ENCODE assay signal across 23 cellular contexts in genomic region chr3:171443211-171443957, GRCh38. TPM values are rescaled to one million over a fixed set of nuclear protein-coding genes. Genes with fewer than 3 reads are reported as not detected.
DNase-seq lines count a peak whose midpoint lies in the region; ATAC-seq and TF ChIP-seq lines count a peak whose summit lies in the region.
"Had no signal": no experiment of that assay in that cellular context is flagged by ENCODE, and none has a peak within 500 bp of the region (broad histone marks: within the 10 kb centered on the region; RNA-seq: fewer than 3 reads in every experiment).

No MANE protein-coding gene starts in this region.

- H3K36me3 Mint-ChIP-seq in progenitor cell of endocrine pancreas (ENCODE audit: insufficient read depth): no peaks in the 10 kb centered on the region

- H3K9me3 ChIP-seq in heart left ventricle (no peaks in the 10 kb centered on the region), body of pancreas (no peaks in the 10 kb centered on the region), heart right ventricle (no peaks in the 10 kb centered on the region), vagina (no peaks in the 10 kb centered on the region)
- H3K9me3 ChIP-seq: breast epithelium, Peyer's patch had no signal

- TF ChIP-seq CTCF in heart left ventricle (IDR thresholded peaks at IDR 0.05) (no peak), body of pancreas (IDR thresholded peaks at IDR 0.05) (no peak), heart right ventricle (IDR thresholded peaks at IDR 0.05) (no peak), vagina (IDR thresholded peaks at IDR 0.05) (no peak), progenitor cell of endocrine pancreas (IDR thresholded peaks at IDR 0.05; ENCODE audit: unreplicated experiment) (no peak)

- no peaks in the 10 kb centered on the region for H3K36me3 ChIP-seq in heart left ventricle
- no peaks in the 10 kb centered on the region for H3K36me3 ChIP-seq in body of pancreas (replicated peaks in 1 of 2; ENCODE audit: insufficient read depth in 1 of 2, low read depth in 2 of 2)
- no peaks in the 10 kb centered on the region for H3K36me3 ChIP-seq in heart right ventricle
- H3K36me3 ChIP-seq in vagina: no peaks in the 10 kb centered on the region
- H3K36me3 ChIP-seq: breast epithelium, Peyer's patch had no signal

- no peaks in the 10 kb centered on the region for H3K9me3 Mint-ChIP-seq in progenitor cell of endocrine pancreas (ENCODE audit: low read depth)
- H3K9me3 Mint-ChIP-seq: CD4-positive, alpha-beta T cell; dendritic cell treated with granulocyte-macrophage colony-stimulating factor and Interleukin-4, amounts not matched to agents 40 ng/mL and 50 ng/mL, for 4 days; T-helper 1 cell treated with Interleukin-12 subunit alpha and Interleukin-12 subunit beta and Interleukin-4 antibody, amounts not matched to agents 30 μg/mL and 1 μg/mL, for 36 hours had no signal

- H3K27ac ChIP-seq in heart left ventricle (no peak overlapping the region), body of pancreas (no peak overlapping the region), heart right ventricle (no peak overlapping the region), substantia nigra (ENCODE audit: low read depth, low read length, poor library complexity, severe bottlenecking) (peak overlapping the region; percentile 67), vagina (no peak overlapping the region)
- H3K27ac ChIP-seq: breast epithelium, parathyroid adenoma, Peyer's patch had no signal

- DNase-seq in heart left ventricle (no peak), cardiac septum (ENCODE audit: low spot score) (no peak), body of pancreas (no peak), heart right ventricle (no peak), substantia nigra (lab: John Stamatoyannopoulos, UW) (no peak), pons (ENCODE audit: low spot score) (no peak), vagina (ENCODE audit: extremely low spot score in 2 of 2) (no peak), progenitor cell of endocrine pancreas (ENCODE audit: low spot score, unreplicated experiment) (no peak)
- DNase-seq: activated CD4-positive, alpha-beta T cell treated with anti-CD3 and anti-CD28 coated beads for 4 hours; activated CD8-positive, alpha-beta memory T cell treated with anti-CD3 and anti-CD28 coated beads for 24 hours; activated T-cell treated with anti-CD3 and anti-CD28 coated beads, Interleukin-2, amount 50 U/mL, for 1 hour; CD4-positive, alpha-beta T cell; GF-D8; head of caudate nucleus; NCI-H1694 treated with DMSO at 0.1 percent for 48 hours; NCI-H524 treated with DMSO at 0.1 percent for 48 hours; nephron progenitor cell; Peyer's patch had no signal

- no peak overlapping the region for H3K27ac Mint-ChIP-seq in progenitor cell of endocrine pancreas
- H3K27ac Mint-ChIP-seq: CD4-positive, alpha-beta T cell; dendritic cell treated with granulocyte-macrophage colony-stimulating factor and Interleukin-4, amounts not matched to agents 40 ng/mL and 50 ng/mL, for 4 days; nephron progenitor cell; T-helper 1 cell treated with Interleukin-12 subunit alpha and Interleukin-12 subunit beta and Interleukin-4 antibody, amounts not matched to agents 30 μg/mL and 1 μg/mL, for 36 hours had no signal

- intact Hi-C loops in heart left ventricle (cut with DNase I) (no loop called here), cardiac septum (cut with DNase I) (no loop called here), body of pancreas (cut with DNase I) (no loop called here), heart right ventricle (cut with DNase I) (no loop called here), vagina (cut with DNase I) (no loop called here)

- H3K4me1 Mint-ChIP-seq in progenitor cell of endocrine pancreas (ENCODE audit: low read depth): peaks cover 1% of the 10 kb centered on the region

- TF ChIP-seq POLR2A in heart left ventricle (IDR thresholded peaks at IDR 0.05): no peak
- no peak for TF ChIP-seq POLR2A in body of pancreas (IDR thresholded peaks at IDR 0.05)
- TF ChIP-seq POLR2A in vagina (IDR thresholded peaks at IDR 0.05): no peak

- 40 to 58% (median 45%) methylated on average over 6 of the region's 6 CpGs for WGBS in heart left ventricle, 4 donors
- WGBS in body of pancreas, 2 donors: 70 to 72% methylated on average over 6 of the region's 6 CpGs
- WGBS in heart right ventricle, 2 donors: 44 to 49% methylated on average over 6 of the region's 6 CpGs

- H3K4me3 ChIP-seq in heart left ventricle (no peak overlapping the region), body of pancreas (no peak overlapping the region), heart right ventricle (no peak overlapping the region), vagina (no peak overlapping the region)
- H3K4me3 ChIP-seq: breast epithelium, Peyer's patch had no signal

- no peak overlapping the region for H3K4me3 Mint-ChIP-seq in progenitor cell of endocrine pancreas (ENCODE audit: low read depth)
- H3K4me3 Mint-ChIP-seq: CD4-positive, alpha-beta T cell; dendritic cell treated with granulocyte-macrophage colony-stimulating factor and Interleukin-4, amounts not matched to agents 40 ng/mL and 50 ng/mL, for 4 days; nephron progenitor cell; T-helper 1 cell treated with Interleukin-12 subunit alpha and Interleukin-12 subunit beta and Interleukin-4 antibody, amounts not matched to agents 30 μg/mL and 1 μg/mL, for 36 hours had no signal

- H3K4me1 ChIP-seq in heart left ventricle: peaks cover 0 to 26% (median 6%) of the 10 kb centered on the region in 12 donors
- peaks cover 10% of the 10 kb centered on the region for H3K4me1 ChIP-seq in body of pancreas
- H3K4me1 ChIP-seq in heart right ventricle: peaks cover 0 to 38% (median 16%) of the 10 kb centered on the region in 9 donors
- H3K4me1 ChIP-seq in vagina: no peaks in the 10 kb centered on the region
- H3K4me1 ChIP-seq: breast epithelium had no signal

- ATAC-seq in heart left ventricle: peak in 3 of 4 donors; percentile 63 to 82 (median 67)
- peak; percentile 6 for ATAC-seq in body of pancreas
- ATAC-seq in heart right ventricle: peak in 6 of 8 donors; percentile 24 to 74 (median 58)
- ATAC-seq: left lobe of liver had no signal

- H3K27me3 ChIP-seq in heart left ventricle: no peaks in the 10 kb centered on the region
- H3K27me3 ChIP-seq in body of pancreas: no peaks in the 10 kb centered on the region
- H3K27me3 ChIP-seq in heart right ventricle: no peaks in the 10 kb centered on the region
- no peaks in the 10 kb centered on the region for H3K27me3 ChIP-seq in vagina
- H3K27me3 ChIP-seq: breast epithelium, Peyer's patch had no signal

- no peaks in the 10 kb centered on the region for H3K27me3 Mint-ChIP-seq in progenitor cell of endocrine pancreas
- H3K27me3 Mint-ChIP-seq: CD4-positive, alpha-beta T cell; dendritic cell treated with granulocyte-macrophage colony-stimulating factor and Interleukin-4, amounts not matched to agents 40 ng/mL and 50 ng/mL, for 4 days had no signal

RNA-seq across cellular contexts. Expression of gene TNIK, which starts 16.8 kb away (rescaled TPM):
- total RNA-seq in heart left ventricle: 10 to 100 TPM; 12.3 to 51.6 (median 32.4) TPM
- polyA plus RNA-seq in heart left ventricle: 10 to 100 TPM; 12.5 to 19.2 TPM
- 42.2 TPM for total RNA-seq in cardiac septum
- 1 to 10 TPM; 7.6 to 9.6 TPM for total RNA-seq in body of pancreas
- total RNA-seq in heart right ventricle: 10 to 100 TPM; 20.5 to 51.9 (median 38.8) TPM
- 10 to 100 TPM in 1 of 2 donors, 1 to 10 TPM in 1; 9.3 to 10.0 TPM for polyA plus RNA-seq in heart right ventricle
- 5.9 TPM for total RNA-seq in vagina
- total RNA-seq in progenitor cell of endocrine pancreas: 15.7 and 17.7 TPM in 2 replicates

Comparison
In these comparisons a context has a peak if more than half of its experiments do, and no peak if none do; other contexts are left out.
1. ATAC-seq: peak in every context shown above with its lines; median percentile 67 in heart left ventricle; 58 in heart right ventricle; 6 in body of pancreas.